26 cellular contexts compared by ENCODE assay signal in the genomic region with DNA sequence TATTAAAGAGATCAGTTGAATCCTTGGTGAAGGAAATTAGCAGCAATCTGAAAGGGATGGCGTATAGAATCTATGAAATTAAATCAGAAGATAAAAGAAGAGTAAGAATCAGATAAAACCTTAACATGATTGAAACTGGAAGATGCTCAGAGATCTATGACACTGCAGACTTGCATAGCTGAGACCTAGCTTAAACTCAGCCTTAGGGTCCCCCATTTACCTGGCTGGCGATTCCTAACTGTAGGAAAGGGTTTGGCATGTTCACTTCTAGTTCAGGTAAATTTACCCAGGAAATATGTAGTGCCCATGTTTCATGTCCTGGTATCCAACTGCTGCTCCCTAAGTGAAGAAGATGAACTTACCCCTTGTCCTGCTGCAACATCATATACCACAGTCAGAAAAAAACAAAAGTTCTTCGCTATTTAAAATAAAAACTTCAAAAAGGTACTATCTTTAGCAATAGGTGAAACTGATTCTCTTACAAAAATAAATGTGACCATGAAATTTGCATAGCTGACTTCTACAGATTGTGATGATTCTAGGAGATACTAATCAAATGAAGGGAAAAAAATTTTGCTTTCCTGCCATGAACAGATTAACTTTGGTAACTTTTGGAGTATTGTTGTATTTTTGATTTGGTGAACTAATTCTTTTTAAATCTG. TPM values are rescaled to one million over a fixed set of nuclear protein-coding genes. Genes with fewer than 3 reads are reported as not detected.
DNase-seq lines count a peak whose midpoint lies in the region; ATAC-seq and TF ChIP-seq lines count a peak whose summit lies in the region.
"Had no signal": no experiment of that assay in that cellular context is flagged by ENCODE, and none has a peak within 500 bp of the region (broad histone marks: within the 10 kb centered on the region; RNA-seq: fewer than 3 reads in every experiment).

No MANE protein-coding gene starts in this region.

- H3K27me3 ChIP-seq in CD8-positive, alpha-beta memory T cell (ENCODE audit: insufficient read depth, low read length, poor library complexity, severe bottlenecking), result no peaks in the 10 kb centered on the region
- H3K27me3 ChIP-seq in esophagus squamous epithelium, result no peaks in the 10 kb centered on the region
- H3K27me3 ChIP-seq: dorsolateral prefrontal cortex had no signal

- ATAC-seq in GM18502 (IDR thresholded peaks at IDR 0.05; ENCODE audit: poor library complexity, unreplicated experiment) (peak; percentile 95), GM19468 (IDR thresholded peaks at IDR 0.05; ENCODE audit: extremely low read depth, unreplicated experiment) (peak; percentile 32), HG02759 (IDR thresholded peaks at IDR 0.05; ENCODE audit: unreplicated experiment) (peak; percentile 49), HG03442 (IDR thresholded peaks at IDR 0.05; ENCODE audit: unreplicated experiment) (peak; percentile 70)
- ATAC-seq: A549; body of pancreas; K562; naive thymus-derived CD8-positive, alpha-beta T cell had no signal

- TF ChIP-seq CTCF in esophagus squamous epithelium (IDR thresholded peaks at IDR 0.05), result no peak

- H3K27me3 Mint-ChIP-seq in CD8-positive, alpha-beta memory T cell, result peaks cover 7 to 33% of the 10 kb centered on the region in 2 donors
- H3K27me3 Mint-ChIP-seq: activated naive CD4-positive, alpha-beta T cell treated with anti-CD3 and anti-CD28 coated beads, Interleukin-2, amount 10 ng/mL, durations not matched to agents 7 days and 5 days had no signal

- H3K27ac Mint-ChIP-seq in CD8-positive, alpha-beta memory T cell, result no peak overlapping the region
- H3K27ac Mint-ChIP-seq: activated B cell treated with CpG ODN at 0.5 μM for 24 hours; activated naive CD4-positive, alpha-beta T cell treated with anti-CD3 and anti-CD28 coated beads, Interleukin-2, amount 10 ng/mL, durations not matched to agents 7 days and 5 days; CD14-positive monocyte; naive thymus-derived CD8-positive, alpha-beta T cell; type B pancreatic cell had no signal

- no peak overlapping the region for H3K4me3 ChIP-seq in CD8-positive, alpha-beta memory T cell (ENCODE audit: low read length)
- no peak overlapping the region for H3K4me3 ChIP-seq in esophagus squamous epithelium
- H3K4me3 ChIP-seq: A549, body of pancreas, dorsolateral prefrontal cortex, esophagus muscularis mucosa, K562, smooth muscle cell had no signal

- POLR2A ChIA-PET in CD8-positive, alpha-beta memory T cell (lab: Charles Lee), result no interaction called here

- DNase-seq in CD8-positive, alpha-beta memory T cell, result no peak
- no peak for DNase-seq in esophagus squamous epithelium (lab: John Stamatoyannopoulos, UW)
- DNase-seq in activated CD4-positive, alpha-beta T cell treated with anti-CD3 and anti-CD28 coated beads, Interleukin-2, amount 50 U/mL, for 1 hour, result no peak
- DNase-seq in SKM-1 treated with dmso at 0.1 percent for 144 hours (lab: John Stamatoyannopoulos, UW; ENCODE audit: unreplicated experiment), result no peak
- DNase-seq: activated B cell treated with CpG ODN at 0.5 μM for 24 hours; activated CD8-positive, alpha-beta memory T cell treated with anti-CD3 and anti-CD28 coated beads, Interleukin-2, amount 50 U/mL, for 48 hours; activated naive CD4-positive, alpha-beta T cell treated with anti-CD3 and anti-CD28 coated beads, Interleukin-2, amount 10 ng/mL, durations not matched to agents 7 days and 5 days; body of pancreas; DND-41; dorsolateral prefrontal cortex; HCEC 1CT; naive thymus-derived CD8-positive, alpha-beta T cell; NCI-H1105; posterior cingulate gyrus; stimulated activated naive CD4-positive, alpha-beta T cell had no signal

- H3K36me3 Mint-ChIP-seq in CD8-positive, alpha-beta memory T cell, result peaks cover 0 to 5% (median 0%) of the 10 kb centered on the region in 3 donors
- H3K36me3 Mint-ChIP-seq: activated naive CD4-positive, alpha-beta T cell treated with anti-CD3 and anti-CD28 coated beads, Interleukin-2, amount 10 ng/mL, durations not matched to agents 7 days and 5 days; CD14-positive monocyte; type B pancreatic cell had no signal

- intact Hi-C loops in esophagus squamous epithelium (cut with DNase I), result no loop called here

- H3K9me3 ChIP-seq in CD8-positive, alpha-beta memory T cell (ENCODE audit: low read length), result no peaks in the 10 kb centered on the region
- no peaks in the 10 kb centered on the region for H3K9me3 ChIP-seq in esophagus squamous epithelium
- H3K9me3 ChIP-seq: A549, body of pancreas, esophagus muscularis mucosa had no signal

- H3K36me3 ChIP-seq in CD8-positive, alpha-beta memory T cell (ENCODE audit: insufficient read depth, low read length), result no peaks in the 10 kb centered on the region
- no peaks in the 10 kb centered on the region for H3K36me3 ChIP-seq in esophagus squamous epithelium
- H3K36me3 ChIP-seq: esophagus muscularis mucosa had no signal

- CTCF ChIA-PET in CD8-positive, alpha-beta memory T cell (lab: Charles Lee), result no interaction called here

- no peaks in the 10 kb centered on the region for H3K4me1 ChIP-seq in CD8-positive, alpha-beta memory T cell (ENCODE audit: insufficient read depth, low read length)
- no peaks in the 10 kb centered on the region for H3K4me1 ChIP-seq in esophagus squamous epithelium
- H3K4me1 ChIP-seq: A549, body of pancreas, esophagus muscularis mucosa had no signal

- H3K27ac ChIP-seq in CD8-positive, alpha-beta memory T cell (ENCODE audit: low read depth, low read length), result no peak overlapping the region
- no peak overlapping the region for H3K27ac ChIP-seq in esophagus squamous epithelium
- H3K27ac ChIP-seq: A549, body of pancreas, dorsolateral prefrontal cortex, esophagus muscularis mucosa, RWPE1 had no signal

- 74 to 83% methylated on average over 3 of the region's 3 CpGs for WGBS in esophagus squamous epithelium, 2 donors

- no peak for TF ChIP-seq POLR2A in esophagus squamous epithelium (IDR thresholded peaks at IDR 0.05)

- peaks cover 0 to 6% (median 2%) of the 10 kb centered on the region in 5 donors for H3K9me3 Mint-ChIP-seq in CD8-positive, alpha-beta memory T cell
- H3K9me3 Mint-ChIP-seq: activated naive CD4-positive, alpha-beta T cell treated with anti-CD3 and anti-CD28 coated beads, Interleukin-2, amount 10 ng/mL, durations not matched to agents 7 days and 5 days; type B pancreatic cell had no signal

- no peaks in the 10 kb centered on the region for H3K4me1 Mint-ChIP-seq in CD8-positive, alpha-beta memory T cell
- H3K4me1 Mint-ChIP-seq: activated naive CD4-positive, alpha-beta T cell treated with anti-CD3 and anti-CD28 coated beads, Interleukin-2, amount 10 ng/mL, durations not matched to agents 7 days and 5 days; CD14-positive monocyte had no signal

- no peak overlapping the region for H3K4me3 Mint-ChIP-seq in CD8-positive, alpha-beta memory T cell
- H3K4me3 Mint-ChIP-seq: activated B cell treated with CpG ODN at 0.5 μM for 24 hours; activated naive CD4-positive, alpha-beta T cell treated with anti-CD3 and anti-CD28 coated beads, Interleukin-2, amount 10 ng/mL, durations not matched to agents 7 days and 5 days; CD14-positive monocyte; naive thymus-derived CD8-positive, alpha-beta T cell; type B pancreatic cell had no signal

RNA-seq across cellular contexts. Expression of a gene that starts 47.8 kb away (rescaled TPM):
- 10 to 100 TPM; 62.9 to 73.3 TPM for total RNA-seq in CD8-positive, alpha-beta memory T cell
- polyA plus RNA-seq in CD8-positive, alpha-beta memory T cell, result 67.4 TPM
- total RNA-seq in esophagus squamous epithelium, result 10 to 100 TPM in 3 of 4 donors, 1 to 10 TPM in 1; 8.9 to 42.2 (median 19.1) TPM

Comparison
In these comparisons a context has a peak if more than half of its experiments do, and no peak if none do; other contexts are left out.
1. ATAC-seq: peak in every context shown above with its lines; median percentile 95 in GM18502; 70 in HG03442; 49 in HG02759; 32 in GM19468.